In genomic region chr1:118987431-118988185, GRCh38 we compare ENCODE assay signal across 9 cellular contexts. TPM values are rescaled to one million over a fixed set of nuclear protein-coding genes. Genes with fewer than 3 reads are reported as not detected.
DNase-seq lines count a peak whose midpoint lies in the region; ATAC-seq, FAIRE-seq and TF ChIP-seq lines count a peak whose summit lies in the region.
"Had no signal": no experiment of that assay in that cellular context is flagged by ENCODE, and none has a peak within 500 bp of the region (broad histone marks: within the 10 kb centered on the region; RNA-seq: fewer than 3 reads in every experiment).

No MANE protein-coding gene starts in this region.

- POLR2A ChIA-PET in BJ (lab: Charles Lee): interaction anchor here (0.5 kb wide), 1 partner anchor 10 kb away, joined by 3 read pairs; no protein-coding TSS in a partner anchor

- H3K9me3 ChIP-seq in colonic mucosa: no peaks in the 10 kb centered on the region

- H3K4me1 ChIP-seq in colonic mucosa: peaks cover 9% of the 10 kb centered on the region

- DNase-seq in BJ (ENCODE audit: low read depth) (no peak), H54 (ENCODE audit: insufficient read length, low spot score) (peak; percentile 46), colonic mucosa (no peak), myocyte (ENCODE audit: low read depth) (peak; percentile 83), NCI-H146 treated with DMSO at 0.1 percent for 48 hours (lab: John Stamatoyannopoulos, UW; ENCODE audit: unreplicated experiment) (no peak), COR-L47 (lab: John Stamatoyannopoulos, UW) (no peak)

- H3K36me3 ChIP-seq in BJ (ENCODE audit: control insufficient read depth, insufficient read depth, low read length) (no peaks in the 10 kb centered on the region), colonic mucosa (no peaks in the 10 kb centered on the region)

- TF ChIP-seq POLR2A in H54 (IDR thresholded peaks at IDR 0.05; ENCODE audit: low read depth, low read length): peak; percentile 65

- ATAC-seq in HG02763 (IDR thresholded peaks at IDR 0.05; ENCODE audit: unreplicated experiment) (no peak), HG02759 (IDR thresholded peaks at IDR 0.05; ENCODE audit: unreplicated experiment) (no peak)

- intact Hi-C loops in colonic mucosa (cut with DNase I): no loop called here

- no peak overlapping the region for H3K9ac ChIP-seq in colonic mucosa (ENCODE audit: low read depth in 2 of 2, low read length in 2 of 2)

- H3K4me3 ChIP-seq in BJ (ENCODE audit: low read depth, low read length) (peak overlapping the region; percentile 67), colonic mucosa (peak overlapping the region; percentile 22)

- TF ChIP-seq CTCF in BJ (IDR thresholded peaks at IDR 0.05; ENCODE audit: insufficient read depth, low read depth, low read length) (no peak), colonic mucosa (IDR thresholded peaks at IDR 0.05) (no peak)

- H3K27me3 ChIP-seq in BJ (ENCODE audit: control insufficient read depth, insufficient read depth, low read length) (peaks cover 1% of the 10 kb centered on the region), colonic mucosa (peaks cover 100% of the 10 kb centered on the region)

- CTCF ChIA-PET in BJ (lab: Yijun Ruan, JAX): interaction anchor here (0.6 to 1.5 kb wide), 4 partner anchors 10 to 112 kb away, joined by 3 to 4 read pairs (median 4); no protein-coding TSS in a partner anchor

- no peak overlapping the region for H3K27ac ChIP-seq in colonic mucosa

- FAIRE-seq in H54 (lab: Jason Lieb, UNC): no peak

RNA-seq across cellular contexts. Expression of gene TBX15, which starts 0.5 kb away (rescaled TPM):
- polyA plus RNA-seq in BJ (2011; rRNA removed): 14.8 and 16.0 TPM in 2 replicates
- 18.0 and 28.7 TPM in 2 replicates for polyA minus RNA-seq in BJ (2011; rRNA and poly(A)+ RNA removed)
- under 1 TPM in 1 of 2 donors, not detected in 1; 0.11 TPM for total RNA-seq in colonic mucosa
- 44.7 and 48.4 TPM in 2 replicates for total RNA-seq in myocyte
- polyA plus RNA-seq in myocyte (2012): 18.1 TPM
- total RNA-seq: ureter had no signal

Comparison
In these comparisons a context has a peak if more than half of its experiments do, and no peak if none do; other contexts are left out.
1. DNase-seq: peak in H54 (single experiment) and myocyte (single experiment); none in BJ (single experiment), colonic mucosa (single experiment), NCI-H146 treated with DMSO at 0.1 percent for 48 hours (single experiment) and COR-L47 (single experiment).
2. RNA of gene TBX15, which starts 0.5 kb away (total RNA-seq): 44.7 to 48.4 TPM in myocyte; 0.11 TPM in colonic mucosa; every median in the first group is over 10 times any median in the second.